25 cellular contexts compared by ENCODE assay signal in the genomic region with DNA sequence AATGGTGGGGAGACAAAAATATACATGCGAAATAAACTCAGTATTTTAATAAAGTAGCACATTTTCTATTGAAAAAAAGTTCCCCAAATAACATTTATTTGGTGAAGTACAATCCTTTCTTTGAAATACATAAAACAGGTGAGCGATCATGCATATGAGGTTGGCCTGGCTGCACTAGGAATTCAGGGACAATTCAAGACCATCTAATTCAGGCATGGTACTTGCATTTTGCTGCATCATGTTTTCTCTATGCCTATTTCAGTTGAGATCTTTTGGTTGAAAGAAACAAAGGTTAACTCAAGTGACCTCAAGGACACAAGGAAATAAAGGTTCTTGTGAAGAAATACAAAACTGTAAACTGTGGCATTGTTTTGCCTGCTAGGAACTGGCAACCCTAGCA. TPM values are rescaled to one million over a fixed set of nuclear protein-coding genes. Genes with fewer than 3 reads are reported as not detected.
A peak's percentile ranks its signal among the peaks of the same experiment; 100 is the strongest.
DNase-seq lines count a peak whose midpoint lies in the region; ATAC-seq, FAIRE-seq and TF ChIP-seq lines count a peak whose summit lies in the region.
"Had no signal": no experiment of that assay in that cellular context is flagged by ENCODE, and none has a peak within 500 bp of the region (broad histone marks: within the 10 kb centered on the region; RNA-seq: fewer than 3 reads in every experiment).

No MANE protein-coding gene starts in this region.

- ATAC-seq in K562 (no peak), HG02884 (IDR thresholded peaks at IDR 0.05; ENCODE audit: unreplicated experiment) (no peak), GM19452 (IDR thresholded peaks at IDR 0.05; ENCODE audit: unreplicated experiment) (no peak)

- TF ChIP-seq CTCF in K562 (IDR thresholded peaks at IDR 0.05 in 2 of 3, conservative IDR thresholded peaks at IDR 0.05 in 1 of 3; ENCODE audit: insufficient read depth in 2 of 3, low read depth in 1 of 3, low read length in 3 of 3) (no peak), Calu3 (IDR thresholded peaks at IDR 0.05; ENCODE audit: unreplicated experiment) (no peak)

- no peaks in the 10 kb centered on the region for H3K36me3 Mint-ChIP-seq in Calu3 (ENCODE audit: insufficient read depth, unreplicated experiment)
- H3K36me3 Mint-ChIP-seq: CD14-positive monocyte; CD8-positive, alpha-beta memory T cell had no signal

- no peaks in the 10 kb centered on the region for H3K4me1 Mint-ChIP-seq in Calu3 (ENCODE audit: low read depth, unreplicated experiment)
- H3K4me1 Mint-ChIP-seq: CD8-positive, alpha-beta memory T cell had no signal

- intact Hi-C loops in K562 (cut with micrococcal nuclease) (loop anchor here (2.0 kb wide), 1 partner anchor 16 kb away; no protein-coding TSS in a partner anchor), Calu3 (cut with micrococcal nuclease; ENCODE audit: unreplicated experiment) (no loop called here)

- no peak for TF ChIP-seq POLR2A in K562 (conservative IDR thresholded peaks at IDR 0.05)

- H3K27me3 Mint-ChIP-seq in Calu3 (ENCODE audit: unreplicated experiment) = peaks cover 26% of the 10 kb centered on the region
- H3K27me3 Mint-ChIP-seq: CD4-positive, alpha-beta T cell had no signal

- WGBS in K562 (ENCODE audit: insufficient coverage, low coverage, missing lambda C conversion rate) = 9% methylated on average over 2 of the region's 2 CpGs

- H3K9ac ChIP-seq in K562 (ENCODE audit: insufficient read depth in 1 of 2, low read depth in 2 of 2, low read length in 2 of 2) = no peak overlapping the region
- H3K9ac ChIP-seq: BLaER1 treated with 17β-estradiol and CSF1 and Interleukin-3, amounts not matched to agents 10 nM and 100 nM had no signal

- H3K4me3 ChIP-seq in K562 = no peak overlapping the region
- H3K4me3 ChIP-seq: BLaER1 treated with 17β-estradiol and CSF1 and Interleukin-3, amounts not matched to agents 10 nM and 100 nM; HAP-1 had no signal

- H3K4me2 ChIP-seq in K562 (ENCODE audit: insufficient read depth, low read length) = no peak overlapping the region
- H3K4me2 ChIP-seq: BLaER1 treated with 17β-estradiol and CSF1 and Interleukin-3, amounts not matched to agents 10 nM and 100 nM had no signal

- in situ Hi-C loops in ACHN (cut with HindIII; ENCODE audit: low pct_ligation_motif_present, low pct_unique_long_range_greater_than_20kb, low sequenced_read_pairs) (no loop called here), K562 (cut with MboI) (no loop called here)

- TF ChIP-seq EP300 in K562 (IDR thresholded peaks at IDR 0.05; ENCODE audit: low read length) = no peak

- no peaks in the 10 kb centered on the region for H3K9me3 ChIP-seq in K562 (replicated peaks; ENCODE audit: control insufficient read depth, insufficient read depth, low read depth, low read length)
- H3K9me3 ChIP-seq: BE2C, HAP-1 had no signal

- H3K27ac Mint-ChIP-seq in Calu3 (ENCODE audit: unreplicated experiment) = no peak overlapping the region
- H3K27ac Mint-ChIP-seq: CD4-positive, alpha-beta T cell; CD8-positive, alpha-beta memory T cell; HFFc6 had no signal

- no peaks in the 10 kb centered on the region for H4K20me1 ChIP-seq in K562 (replicated peaks; ENCODE audit: control insufficient read depth, insufficient read depth, low read length)
- H4K20me1 ChIP-seq: BLaER1 treated with 17β-estradiol and CSF1 and Interleukin-3, amounts not matched to agents 10 nM and 100 nM had no signal

- no peak overlapping the region for H3K4me3 Mint-ChIP-seq in Calu3 (ENCODE audit: low read depth, unreplicated experiment)
- H3K4me3 Mint-ChIP-seq: CD4-positive, alpha-beta T cell; CD8-positive, alpha-beta memory T cell; HFFc6 had no signal

- H3K27ac ChIP-seq in K562 (ENCODE audit: extremely low read depth, low read depth, low read length) = no peak overlapping the region
- H3K27ac ChIP-seq: 22Rv1; BLaER1 treated with 17β-estradiol and CSF1 and Interleukin-3, amounts not matched to agents 10 nM and 100 nM had no signal

- H2AFZ ChIP-seq in K562 (ENCODE audit: low read depth, low read length) = no peak overlapping the region

- BruUV-seq in K562 (replicated peaks; lab: Mats Ljungman, UMichigan) = no TSS peak
- BruUV-seq in Calu3 (replicated peaks; lab: Mats Ljungman, UMichigan) = no TSS peak

- POLR2A ChIA-PET in K562 (lab: Yijun Ruan, JAX) = no interaction called here

- CTCF ChIA-PET in K562 (lab: Yijun Ruan, JAX; ENCODE audit: low intra/inter-chr PET ratio) (no interaction called here), Calu3 (lab: Charles Lee) (interaction anchor here (0.7 kb wide), 1 partner anchor 177 kb away, joined by 4 read pairs; no protein-coding TSS in a partner anchor)

- no peaks in the 10 kb centered on the region for H3K9me1 ChIP-seq in K562 (ENCODE audit: control insufficient read depth, insufficient read depth, low read length)

- no peaks in the 10 kb centered on the region for H3K9me3 Mint-ChIP-seq in Calu3 (ENCODE audit: low read depth, unreplicated experiment)
- H3K9me3 Mint-ChIP-seq: CD4-positive, alpha-beta T cell; CD8-positive, alpha-beta memory T cell; HFFc6 had no signal

- DNase-seq in ACHN = peak; percentile 16
- DNase-seq in GM19239 (ENCODE audit: insufficient read length, low spot score) = no peak
- no peak for DNase-seq in K562 (ENCODE audit: extremely low read depth in 1 of 4, low spot score in 3 of 4)
- peak; percentile 44 for DNase-seq in left kidney (ENCODE audit: low read depth, low spot score)
- DNase-seq in activated CD4-positive, alpha-beta T cell treated with anti-CD3 and anti-CD28 coated beads for 48 hours = no peak
- no peak for DNase-seq in Calu3
- DNase-seq: AML-193; BE2C; CD4-positive, alpha-beta T cell; CD8-positive, alpha-beta memory T cell; DMS 273 treated with DMSO at 0.1 percent for 48 hours; DMS79; GF-D8; GOT3; HFFc6 had no signal

- TF ChIP-seq RAD21 in K562 (CRISPR knock-in tag; conservative IDR thresholded peaks at IDR 0.05 in 1 of 2, IDR thresholded peaks at IDR 0.05 in 1 of 2) = no peak

- peaks cover 0 to 17% of the 10 kb centered on the region in 2 experiments; a peak in 4 of 5 replicates for H3K27me3 ChIP-seq in K562 (ENCODE audit: control insufficient read depth in 2 of 2, insufficient read depth in 2 of 2, low read length in 2 of 2)
- H3K27me3 ChIP-seq: BE2C; BLaER1 treated with 17β-estradiol and CSF1 and Interleukin-3, amounts not matched to agents 10 nM and 100 nM had no signal

- FAIRE-seq in GM19239 (lab: Jason Lieb, UNC) (peak; percentile 18), K562 (lab: Jason Lieb, UNC) (no peak)
- FAIRE-seq: A204.1, GM12891, GM18507, H54 had no signal

- H3K4me1 ChIP-seq in K562 (replicated peaks in 1 of 2; ENCODE audit: control insufficient read depth in 2 of 2, insufficient read depth in 2 of 2, low read length in 2 of 2) = no peaks in the 10 kb centered on the region
- H3K4me1 ChIP-seq: BE2C, HAP-1 had no signal

- H3K36me3 ChIP-seq in K562 (ENCODE audit: control insufficient read depth, insufficient read depth, low read length) = no peaks in the 10 kb centered on the region
- H3K36me3 ChIP-seq: BE2C; BLaER1 treated with 17β-estradiol and CSF1 and Interleukin-3, amounts not matched to agents 10 nM and 100 nM; HAP-1 had no signal

- H3K79me2 ChIP-seq in K562 (ENCODE audit: control insufficient read depth, insufficient read depth, low read length) = no peaks in the 10 kb centered on the region

TF ChIP-seq in K562, 482 proteins besides CTCF, POLR2A, EP300 and RAD21:
- TF ChIP-seq MAFG (tag; conservative IDR thresholded peaks at IDR 0.05) (0 out of 2 replicates have a peak, but pooled peaks have one; percentile 18), ZNF316 (IDR thresholded peaks at IDR 0.05) (peak; percentile 23; the same call in 1 of the 2 replicates), ZC3H11A (IDR thresholded peaks at IDR 0.05; ENCODE audit: low read depth, low read length) (no peak), ERF (CRISPR knock-in tag; IDR thresholded peaks at IDR 0.05) (no peak)
- TF ChIP-seq, protein P1, sequence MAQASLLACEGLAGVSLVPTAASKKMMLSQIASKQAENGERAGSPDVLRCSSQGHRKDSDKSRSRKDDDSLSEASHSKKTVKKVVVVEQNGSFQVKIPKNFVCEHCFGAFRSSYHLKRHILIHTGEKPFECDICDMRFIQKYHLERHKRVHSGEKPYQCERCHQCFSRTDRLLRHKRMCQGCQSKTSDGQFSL (CRISPR knock-in tag; IDR thresholded peaks at IDR 0.05) = no peak
- TF ChIP-seq, protein P1 (tag; IDR thresholded peaks at IDR 0.05) = no peak

RNA-seq across cellular contexts. Expression of a gene that starts 19.8 kb away (rescaled TPM):
- total RNA-seq in K562 (2011; cell fraction: chromatin; rRNA removed; ENCODE audit: low replicate concordance) = 31.1 and 42.4 TPM in 2 replicates
- 35.7 and 38.6 TPM in 2 replicates for total RNA-seq in K562 (2011; cell fraction: nucleolus; rRNA removed)
- total RNA-seq in K562 (2011; cell fraction: nucleoplasm; rRNA removed) = 24.4 and 28.5 TPM in 2 replicates
- total RNA-seq in K562 (2014; rRNA removed) = 19.9 and 21.4 TPM in 2 replicates
- total RNA-seq in K562 (2014; rRNA removed; fragmentation: Illumina TruSeq; extraction: Trizol) = 25.3 and 30.4 TPM in 2 replicates
- 17.2 and 18.0 TPM in 2 replicates for total RNA-seq in K562 (2015; rRNA removed; fragmentation: Illumina TruSeq; extraction: Trizol)
- 19.2 and 22.1 TPM in 2 replicates for total RNA-seq in K562 (2021)
- 15.8 and 21.0 TPM in 2 replicates for polyA plus RNA-seq in K562 (2011; rRNA removed)
- 8.8 and 10.3 TPM in 2 replicates for polyA plus RNA-seq in K562 (2011; cell fraction: cytosol; rRNA removed)
- polyA plus RNA-seq in K562 (2011; cell fraction: nucleus; rRNA removed) = 15.6 and 16.8 TPM in 2 replicates
- polyA plus RNA-seq in K562 (2012) = 7.6 and 8.9 TPM in 2 replicates
- 18.8 and 20.5 TPM in 2 replicates for polyA plus RNA-seq in K562 (2014; fragmentation: Illumina TruSeq; extraction: Trizol)
- polyA plus RNA-seq in K562 (2014; fragmentation: Nextera tagmentation; extraction: Ambion mirVana) = 1 to 10 TPM; 4.5 to 5.8 TPM
- polyA plus RNA-seq in K562 (2014; rRNA removed) = 12.8 and 15.6 TPM in 2 replicates
- 36.5 and 37.0 TPM in 2 replicates for polyA minus RNA-seq in K562 (2011; rRNA and poly(A)+ RNA removed)
- 15.6 and 17.4 TPM in 2 replicates for polyA minus RNA-seq in K562 (2011; cell fraction: cytosol; rRNA and poly(A)+ RNA removed)
- 34.3 and 49.5 TPM in 2 replicates for polyA minus RNA-seq in K562 (2011; cell fraction: nucleus; rRNA and poly(A)+ RNA removed)
- total RNA-seq in Calu3 (2022) = 8.3 and 9.6 TPM in 2 replicates

Comparison
In these comparisons a context has a peak if more than half of its experiments do, and no peak if none do; other contexts are left out.
1. DNase-seq: peak in ACHN (single experiment) and left kidney (single experiment); none in GM19239 (single experiment), K562 (0 of 4), activated CD4-positive, alpha-beta T cell treated with anti-CD3 and anti-CD28 coated beads for 48 hours (single experiment) and Calu3 (single experiment).